In genomic region chrX:124555036-124555595, GRCh38 we compare ENCODE assay signal across 16 cellular contexts.
DNase-seq lines count a peak whose midpoint lies in the region; ATAC-seq, FAIRE-seq and TF ChIP-seq lines count a peak whose summit lies in the region.
"Had no signal": no experiment of that assay in that cellular context is flagged by ENCODE, and none has a peak within 500 bp of the region (broad histone marks: within the 10 kb centered on the region; RNA-seq: fewer than 3 reads in every experiment).

No MANE protein-coding gene starts in this region.

- H3K4me1 ChIP-seq in SJCRH30 (peaks cover 26% of the 10 kb centered on the region), fibroblast of lung (ENCODE audit: control insufficient read depth, extremely low read depth, insufficient read depth, low read length) (no peaks in the 10 kb centered on the region), smooth muscle cell (ENCODE audit: low read depth) (no peaks in the 10 kb centered on the region)
- H3K4me1 ChIP-seq: esophagus squamous epithelium had no signal

- H3K36me3 ChIP-seq in SJCRH30 (no peaks in the 10 kb centered on the region; the same call in 1 of the 2 replicates), fibroblast of lung (ENCODE audit: control insufficient read depth, insufficient read depth, low read length) (no peaks in the 10 kb centered on the region), smooth muscle cell (ENCODE audit: low read depth) (no peaks in the 10 kb centered on the region)
- H3K36me3 ChIP-seq: esophagus squamous epithelium had no signal

- H3K4me2 ChIP-seq in fibroblast of lung (ENCODE audit: extremely low read depth, insufficient read depth, low read length): no peak overlapping the region
- peak overlapping the region; percentile 58 for H3K4me2 ChIP-seq in smooth muscle cell

- H2AFZ ChIP-seq in fibroblast of lung (ENCODE audit: low read length): no peak overlapping the region
- peak overlapping the region; percentile 0 for H2AFZ ChIP-seq in smooth muscle cell (ENCODE audit: low read depth)

- no peak for FAIRE-seq in frontal cortex (lab: Jason Lieb, UNC)

- H4K20me1 ChIP-seq in fibroblast of lung (ENCODE audit: control insufficient read depth, extremely low read depth, insufficient read depth, low read length) (no peaks in the 10 kb centered on the region), smooth muscle cell (ENCODE audit: low read depth) (no peaks in the 10 kb centered on the region)

- no peak for DNase-seq in activated naive CD8-positive, alpha-beta T cell treated with anti-CD3 and anti-CD28 coated beads, Interleukin-2, amount 50 U/mL, for 24 hours
- DNase-seq in activated naive CD8-positive, alpha-beta T cell treated with anti-CD3 and anti-CD28 coated beads for 36 hours: no peak
- DNase-seq in SJCRH30 (peak; percentile 64 to 88), fibroblast of lung (ENCODE audit: low read depth in 2 of 2) (peak; percentile 0 to 32), smooth muscle cell (lab: John Stamatoyannopoulos, UW; ENCODE audit: unreplicated experiment) (no peak), frontal cortex (ENCODE audit: low spot score in 2 of 2) (no peak), KG1 (lab: John Stamatoyannopoulos, UW) (no peak), Right ventricle myocardium inferior (ENCODE audit: missing footprints) (no peak)
- DNase-seq: activated CD4-positive, alpha-beta T cell treated with anti-CD3 and anti-CD28 coated beads, Interleukin-2, amount 50 U/mL, for 4 hours; activated effector memory CD4-positive, alpha-beta T cell treated with Interleukin-2 at 50 U/mL for 16 hours; DMS79; esophagus squamous epithelium; H9; NCI-H2227 treated with DMSO at 0.1 percent for 48 hours; T-helper 2 cell had no signal

- H3K27me3 Mint-ChIP-seq in activated naive CD8-positive, alpha-beta T cell treated with anti-CD3 and anti-CD28 coated beads, Interleukin-2, amount 50 U/mL, for 24 hours: no peaks in the 10 kb centered on the region
- H3K27me3 Mint-ChIP-seq in activated naive CD8-positive, alpha-beta T cell treated with anti-CD3 and anti-CD28 coated beads for 36 hours: no peaks in the 10 kb centered on the region
- H3K27me3 Mint-ChIP-seq: progenitor cell of endocrine pancreas had no signal

- H3K27me3 ChIP-seq in SJCRH30: no peaks in the 10 kb centered on the region
- H3K27me3 ChIP-seq in fibroblast of lung (ENCODE audit: control insufficient read depth, insufficient read depth, low read length): no peaks in the 10 kb centered on the region
- no peaks in the 10 kb centered on the region for H3K27me3 ChIP-seq in smooth muscle cell (ENCODE audit: low read depth)
- H3K27me3 ChIP-seq: esophagus squamous epithelium had no signal

- H3K9me3 ChIP-seq in SJCRH30 (replicated peaks) (no peaks in the 10 kb centered on the region), fibroblast of lung (ENCODE audit: control insufficient read depth, insufficient read depth, low read depth, low read length) (no peaks in the 10 kb centered on the region), smooth muscle cell (replicated peaks; ENCODE audit: low read depth) (no peaks in the 10 kb centered on the region)
- H3K9me3 ChIP-seq: esophagus squamous epithelium had no signal

- no peak for TF ChIP-seq CTCF in fibroblast of lung (conservative IDR thresholded peaks at IDR 0.05 in 1 of 2, IDR thresholded peaks at IDR 0.05 in 1 of 2; ENCODE audit: low read depth in 1 of 2, low read length in 2 of 2)
- TF ChIP-seq CTCF in smooth muscle cell (IDR thresholded peaks at IDR 0.05; ENCODE audit: borderline replicate concordance, insufficient read depth, poor library complexity, severe bottlenecking): no peak

- peaks cover 6% of the 10 kb centered on the region for H3K4me1 Mint-ChIP-seq in activated naive CD8-positive, alpha-beta T cell treated with anti-CD3 and anti-CD28 coated beads, Interleukin-2, amount 50 U/mL, for 24 hours
- H3K4me1 Mint-ChIP-seq in activated naive CD8-positive, alpha-beta T cell treated with anti-CD3 and anti-CD28 coated beads for 36 hours: no peaks in the 10 kb centered on the region

- H3K9me3 Mint-ChIP-seq in activated naive CD8-positive, alpha-beta T cell treated with anti-CD3 and anti-CD28 coated beads, Interleukin-2, amount 50 U/mL, for 24 hours: no peaks in the 10 kb centered on the region
- H3K9me3 Mint-ChIP-seq in activated naive CD8-positive, alpha-beta T cell treated with anti-CD3 and anti-CD28 coated beads for 36 hours: no peaks in the 10 kb centered on the region
- H3K9me3 Mint-ChIP-seq: H9 had no signal

- H3K9ac ChIP-seq in fibroblast of lung (ENCODE audit: insufficient read depth, low read length) (no peak overlapping the region), smooth muscle cell (ENCODE audit: low read depth) (peak overlapping the region; percentile 26)

- 9% methylated on average over 2 of the region's 2 CpGs for WGBS in smooth muscle cell (ENCODE audit: low lambda C conversion rate)

- no peaks in the 10 kb centered on the region for H3K36me3 Mint-ChIP-seq in activated naive CD8-positive, alpha-beta T cell treated with anti-CD3 and anti-CD28 coated beads, Interleukin-2, amount 50 U/mL, for 24 hours (ENCODE audit: low read depth)
- H3K36me3 Mint-ChIP-seq in activated naive CD8-positive, alpha-beta T cell treated with anti-CD3 and anti-CD28 coated beads for 36 hours: no peaks in the 10 kb centered on the region

- intact Hi-C loops in Right ventricle myocardium inferior (cut with DNase I): no loop called here

- H3F3A ChIP-seq in smooth muscle cell (ENCODE audit: low read depth): no peaks in the 10 kb centered on the region

- H3K27ac Mint-ChIP-seq in activated naive CD8-positive, alpha-beta T cell treated with anti-CD3 and anti-CD28 coated beads, Interleukin-2, amount 50 U/mL, for 24 hours: no peak overlapping the region
- H3K27ac Mint-ChIP-seq in activated naive CD8-positive, alpha-beta T cell treated with anti-CD3 and anti-CD28 coated beads for 36 hours: no peak overlapping the region
- H3K27ac Mint-ChIP-seq: H9, progenitor cell of endocrine pancreas had no signal

- H3K79me2 ChIP-seq in fibroblast of lung (ENCODE audit: control insufficient read depth, insufficient read depth, low read length) (no peaks in the 10 kb centered on the region), smooth muscle cell (ENCODE audit: low read depth) (no peaks in the 10 kb centered on the region)

- no peak overlapping the region for H3K4me3 ChIP-seq in SJCRH30
- H3K4me3 ChIP-seq in fibroblast of lung (replicated peaks in 1 of 4; ENCODE audit: control extremely low read depth in 1 of 4, insufficient read depth in 1 of 4, low read depth in 3 of 4, low read length in 4 of 4): no peak overlapping the region
- no peak overlapping the region for H3K4me3 ChIP-seq in smooth muscle cell
- H3K4me3 ChIP-seq: esophagus squamous epithelium had no signal

- no peak overlapping the region for H3K4me3 Mint-ChIP-seq in activated naive CD8-positive, alpha-beta T cell treated with anti-CD3 and anti-CD28 coated beads, Interleukin-2, amount 50 U/mL, for 24 hours
- no peak overlapping the region for H3K4me3 Mint-ChIP-seq in activated naive CD8-positive, alpha-beta T cell treated with anti-CD3 and anti-CD28 coated beads for 36 hours
- H3K4me3 Mint-ChIP-seq: H9 had no signal

- H3K27ac ChIP-seq in SJCRH30 (peak overlapping the region; percentile 68), fibroblast of lung (ENCODE audit: insufficient read depth, low read length) (no peak overlapping the region), smooth muscle cell (ENCODE audit: low read depth) (peak overlapping the region; percentile 83)
- H3K27ac ChIP-seq: esophagus squamous epithelium had no signal

- peak; percentile 68 for ATAC-seq in activated naive CD8-positive, alpha-beta T cell treated with anti-CD3 and anti-CD28 coated beads, Interleukin-2, amount 50 U/mL, for 24 hours
- no peak for ATAC-seq in Right ventricle myocardium inferior

Comparison
In these comparisons a context has a peak if more than half of its experiments do, and no peak if none do; other contexts are left out.
1. DNase-seq: peak in SJCRH30 (2 of 2) and fibroblast of lung (2 of 2); none in activated naive CD8-positive, alpha-beta T cell treated with anti-CD3 and anti-CD28 coated beads, Interleukin-2, amount 50 U/mL, for 24 hours (single experiment), activated naive CD8-positive, alpha-beta T cell treated with anti-CD3 and anti-CD28 coated beads for 36 hours (single experiment), smooth muscle cell (single experiment), frontal cortex (0 of 2), KG1 (single experiment) and Right ventricle myocardium inferior (single experiment).